ENCODE assay signal across 3 cellular contexts in genomic region chrX:113457719-113458118, GRCh38.
TF ChIP-seq lines count a peak whose summit lies in the region.

No MANE protein-coding gene starts in this region.

TF ChIP-seq in H1, 55 proteins besides CTCF, POLR2A, EP300 and RAD21:
- TF ChIP-seq ASH2L (IDR thresholded peaks at IDR 0.05; ENCODE audit: low read length) (no peak), E2F6 (IDR thresholded peaks at IDR 0.05) (no peak), EZH2 (IDR thresholded peaks at IDR 0.05; ENCODE audit: low read depth, low read length, severe bottlenecking) (no peak), JUN (IDR thresholded peaks at IDR 0.05; ENCODE audit: low read depth, low read length) (no peak), YY1 (IDR thresholded peaks at IDR 0.05; ENCODE audit: low read depth, low read length) (no peak), MAX (IDR thresholded peaks at IDR 0.05) (no peak), TCF12 (IDR thresholded peaks at IDR 0.05; ENCODE audit: low read depth, low read length) (no peak), SAP30 (IDR thresholded peaks at IDR 0.05; ENCODE audit: insufficient read depth, insufficient replicate concordance, low read length) (no peak), JUND (IDR thresholded peaks at IDR 0.05; ENCODE audit: low read length) (no peak), GABPA (IDR thresholded peaks at IDR 0.05; ENCODE audit: borderline replicate concordance, insufficient read depth, low read length) (no peak), RFX5 (IDR thresholded peaks at IDR 0.05; ENCODE audit: borderline replicate concordance, low read depth, low read length) (no peak), MAFK (IDR thresholded peaks at IDR 0.05; ENCODE audit: low read depth, low read length) (no peak), NANOG (IDR thresholded peaks at IDR 0.05; ENCODE audit: insufficient read depth, low read depth, low read length, poor library complexity, severe bottlenecking) (no peak), NRF1 (IDR thresholded peaks at IDR 0.05; ENCODE audit: low read depth, low read length) (no peak), SP1 (IDR thresholded peaks at IDR 0.05; ENCODE audit: low read depth, low read length) (no peak), RXRA (IDR thresholded peaks at IDR 0.05; ENCODE audit: insufficient read depth, low read depth, low read length) (no peak), SIRT6 (IDR thresholded peaks at IDR 0.05; ENCODE audit: low read length) (no peak), SRF (IDR thresholded peaks at IDR 0.05; ENCODE audit: low read depth, low read length) (no peak)
- TF ChIP-seq, protein P1, sequence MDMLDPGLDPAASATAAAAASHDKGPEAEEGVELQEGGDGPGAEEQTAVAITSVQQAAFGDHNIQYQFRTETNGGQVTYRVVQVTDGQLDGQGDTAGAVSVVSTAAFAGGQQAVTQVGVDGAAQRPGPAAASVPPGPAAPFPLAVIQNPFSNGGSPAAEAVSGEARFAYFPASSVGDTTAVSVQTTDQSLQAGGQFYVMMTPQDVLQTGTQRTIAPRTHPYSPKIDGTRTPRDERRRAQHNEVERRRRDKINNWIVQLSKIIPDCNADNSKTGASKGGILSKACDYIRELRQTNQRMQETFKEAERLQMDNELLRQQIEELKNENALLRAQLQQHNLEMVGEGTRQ (IDR thresholded peaks at IDR 0.05; ENCODE audit: low read length), result no peak

TF ChIP-seq in endothelial cell of umbilical vein, 7 proteins besides CTCF, POLR2A, EP300 and RAD21:
- TF ChIP-seq GATA2 (IDR thresholded peaks at IDR 0.05; ENCODE audit: insufficient read depth, insufficient read length, low read depth, low read length) (no peak), FOS (IDR thresholded peaks at IDR 0.05; ENCODE audit: borderline replicate concordance, insufficient read depth, low read length) (no peak), EZH2 (IDR thresholded peaks at IDR 0.05; ENCODE audit: borderline replicate concordance, low read depth, low read length, severe bottlenecking) (no peak), MYC (IDR thresholded peaks at IDR 0.05; ENCODE audit: low read depth, low read length) (no peak), POLR2AphosphoS5 (IDR thresholded peaks at IDR 0.05; ENCODE audit: insufficient read depth, low read depth, low read length) (no peak), MAX (IDR thresholded peaks at IDR 0.05; ENCODE audit: insufficient read depth, insufficient read length) (no peak), JUN (IDR thresholded peaks at IDR 0.05; ENCODE audit: borderline replicate concordance, insufficient read depth, insufficient read length, low read depth) (no peak)

TF ChIP-seq in neural cell, 6 proteins besides CTCF, POLR2A, EP300 and RAD21:
- TF ChIP-seq MXI1 (conservative IDR thresholded peaks at IDR 0.05; ENCODE audit: poor library complexity, severe bottlenecking) (no peak), TAF1 (IDR thresholded peaks at IDR 0.05; ENCODE audit: low read depth) (no peak), SMC3 (conservative IDR thresholded peaks at IDR 0.05; ENCODE audit: poor library complexity) (no peak), EZH2 (IDR thresholded peaks at IDR 0.05; ENCODE audit: borderline replicate concordance, insufficient read depth, low read length, poor library complexity, severe bottlenecking) (no peak), POLR2AphosphoS5 (IDR thresholded peaks at IDR 0.05) (peak; percentile 64)
- TF ChIP-seq, protein P2, sequence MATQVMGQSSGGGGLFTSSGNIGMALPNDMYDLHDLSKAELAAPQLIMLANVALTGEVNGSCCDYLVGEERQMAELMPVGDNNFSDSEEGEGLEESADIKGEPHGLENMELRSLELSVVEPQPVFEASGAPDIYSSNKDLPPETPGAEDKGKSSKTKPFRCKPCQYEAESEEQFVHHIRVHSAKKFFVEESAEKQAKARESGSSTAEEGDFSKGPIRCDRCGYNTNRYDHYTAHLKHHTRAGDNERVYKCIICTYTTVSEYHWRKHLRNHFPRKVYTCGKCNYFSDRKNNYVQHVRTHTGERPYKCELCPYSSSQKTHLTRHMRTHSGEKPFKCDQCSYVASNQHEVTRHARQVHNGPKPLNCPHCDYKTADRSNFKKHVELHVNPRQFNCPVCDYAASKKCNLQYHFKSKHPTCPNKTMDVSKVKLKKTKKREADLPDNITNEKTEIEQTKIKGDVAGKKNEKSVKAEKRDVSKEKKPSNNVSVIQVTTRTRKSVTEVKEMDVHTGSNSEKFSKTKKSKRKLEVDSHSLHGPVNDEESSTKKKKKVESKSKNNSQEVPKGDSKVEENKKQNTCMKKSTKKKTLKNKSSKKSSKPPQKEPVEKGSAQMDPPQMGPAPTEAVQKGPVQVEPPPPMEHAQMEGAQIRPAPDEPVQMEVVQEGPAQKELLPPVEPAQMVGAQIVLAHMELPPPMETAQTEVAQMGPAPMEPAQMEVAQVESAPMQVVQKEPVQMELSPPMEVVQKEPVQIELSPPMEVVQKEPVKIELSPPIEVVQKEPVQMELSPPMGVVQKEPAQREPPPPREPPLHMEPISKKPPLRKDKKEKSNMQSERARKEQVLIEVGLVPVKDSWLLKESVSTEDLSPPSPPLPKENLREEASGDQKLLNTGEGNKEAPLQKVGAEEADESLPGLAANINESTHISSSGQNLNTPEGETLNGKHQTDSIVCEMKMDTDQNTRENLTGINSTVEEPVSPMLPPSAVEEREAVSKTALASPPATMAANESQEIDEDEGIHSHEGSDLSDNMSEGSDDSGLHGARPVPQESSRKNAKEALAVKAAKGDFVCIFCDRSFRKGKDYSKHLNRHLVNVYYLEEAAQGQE (IDR thresholded peaks at IDR 0.05; ENCODE audit: borderline replicate concordance), result peak; percentile 65
